Comparison of ENCODE assay signal across 8 cellular contexts in the genomic region with DNA sequence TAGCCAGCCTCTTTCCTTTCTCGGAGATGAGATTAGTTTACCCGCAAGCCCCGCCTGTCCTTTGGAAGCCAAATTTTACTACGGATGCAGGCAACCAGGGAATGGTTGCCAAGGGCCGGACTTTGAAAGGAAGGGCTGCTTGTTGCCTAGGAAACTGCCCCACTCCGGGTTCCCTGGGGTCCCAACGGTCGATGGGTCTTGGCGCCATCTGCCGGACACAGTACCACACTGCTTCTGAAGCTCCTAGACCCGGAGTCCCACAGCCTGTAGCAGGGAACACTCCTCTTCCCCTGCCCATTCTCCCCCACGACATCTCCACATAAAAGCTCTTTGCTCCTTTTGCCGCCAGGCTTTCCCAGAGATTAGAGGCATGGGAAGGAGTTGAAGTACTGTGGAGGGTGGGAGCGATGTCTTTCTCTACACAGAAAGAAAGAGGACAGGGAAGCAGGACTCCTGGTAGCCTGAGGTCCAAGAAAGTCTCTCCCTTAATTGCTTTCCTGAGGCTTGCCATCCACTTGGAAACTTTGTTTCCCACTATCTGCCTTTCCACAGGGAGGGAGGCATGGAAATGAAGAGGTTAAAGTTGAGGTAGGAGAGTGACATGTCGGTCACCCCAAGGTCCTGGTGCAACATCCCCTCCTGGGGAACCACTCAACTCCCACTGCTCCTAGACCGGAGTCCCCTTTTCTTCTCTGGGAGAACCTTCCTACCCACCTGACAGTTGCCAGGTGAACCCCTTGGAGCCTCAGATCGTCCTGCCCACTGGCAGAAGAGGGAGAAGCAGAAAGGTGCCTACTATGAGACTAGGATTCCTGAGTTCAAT.
A peak's percentile ranks its signal among the peaks of the same experiment; 100 is the strongest.
DNase-seq lines count a peak whose midpoint lies in the region; ATAC-seq lines count a peak whose summit lies in the region.

No MANE protein-coding gene starts in this region.

- DNase-seq in NOMO-1 treated with DMSO at 0.1 percent for 48 hours (lab: John Stamatoyannopoulos, UW; ENCODE audit: unreplicated experiment) (peak; percentile 13), NOMO-1 treated with dmso at 0.1 percent for 144 hours (lab: John Stamatoyannopoulos, UW; ENCODE audit: unreplicated experiment) (no peak), NCI-H345 (lab: John Stamatoyannopoulos, UW) (peak; percentile 78), ecto neural progenitor cell (ENCODE audit: low spot score) (peak; percentile 96), medulla oblongata (ENCODE audit: extremely low spot score) (peak; percentile 89)
- DNase-seq in activated CD4-positive, alpha-beta T cell treated with anti-CD3 and anti-CD28 coated beads, Interleukin-2, amount 50 U/mL, for 24 hours (ENCODE audit: low read depth in 1 of 2, low spot score in 1 of 2) = peak; percentile 58 to 59
- DNase-seq in stimulated activated CD8-positive, alpha-beta memory T cell treated with anti-CD3 and anti-CD28 coated beads, Interleukin-15, amount 100 ng/mL, for 48 hours (ENCODE audit: low read depth in 2 of 2) = peak; percentile 44 to 58

- peak; percentile 69 for ATAC-seq in HG02981 (IDR thresholded peaks at IDR 0.05; ENCODE audit: unreplicated experiment)
